ENCODE assay signal across 18 cellular contexts in genomic region chr7:81333536-81333935, GRCh38.
A peak's percentile ranks its signal among the peaks of the same experiment; 100 is the strongest.
DNase-seq lines count a peak whose midpoint lies in the region; ATAC-seq lines count a peak whose summit lies in the region.
"Had no signal": no experiment of that assay in that cellular context is flagged by ENCODE, and none has a peak within 500 bp of the region (broad histone marks: within the 10 kb centered on the region; RNA-seq: fewer than 3 reads in every experiment).

No MANE protein-coding gene starts in this region.

- H3K18ac ChIP-seq in mesendoderm (ENCODE audit: low read length), result no peak overlapping the region

- H2AK5ac ChIP-seq in mesendoderm (ENCODE audit: low read length), result no peak overlapping the region

- no peaks in the 10 kb centered on the region for H3K9me2 ChIP-seq in GM23248 (ENCODE audit: insufficient read depth)

- no peaks in the 10 kb centered on the region for H3F3A ChIP-seq in GM23248 (ENCODE audit: insufficient read depth)

- H2BK15ac ChIP-seq in mesendoderm (replicated peaks; ENCODE audit: low read depth), result no peak overlapping the region

- no peaks in the 10 kb centered on the region for H4K20me1 ChIP-seq in GM23248 (ENCODE audit: insufficient read depth)

- H3K9me3 ChIP-seq in GM23248 (ENCODE audit: low read depth), result no peaks in the 10 kb centered on the region
- no peaks in the 10 kb centered on the region for H3K9me3 ChIP-seq in skeletal muscle satellite cell (replicated peaks; ENCODE audit: low read length)
- H3K9me3 ChIP-seq: SJSA1 had no signal

- H2BK5ac ChIP-seq in mesendoderm (ENCODE audit: low read length), result no peak overlapping the region

- no peak overlapping the region for H4K5ac ChIP-seq in mesendoderm (ENCODE audit: low read length)

- H3K36me3 ChIP-seq in GM23248 (ENCODE audit: low read depth) (no peaks in the 10 kb centered on the region), skeletal muscle satellite cell (ENCODE audit: insufficient read depth, low read length) (no peaks in the 10 kb centered on the region), mesendoderm (ENCODE audit: control insufficient read depth, insufficient read depth, low read length) (no peaks in the 10 kb centered on the region)
- H3K36me3 ChIP-seq: SJSA1 had no signal

- peaks cover 28% of the 10 kb centered on the region for H3K4me1 ChIP-seq in GM23248 (ENCODE audit: insufficient read depth)
- peaks cover 28% of the 10 kb centered on the region for H3K4me1 ChIP-seq in skeletal muscle satellite cell (ENCODE audit: control insufficient read depth, insufficient read depth, low read length)
- no peaks in the 10 kb centered on the region for H3K4me1 ChIP-seq in mesendoderm (ENCODE audit: control insufficient read depth, low read depth, low read length)

- H3K27ac ChIP-seq in GM23248 (no peak overlapping the region), mesendoderm (ENCODE audit: low read depth, low read length) (no peak overlapping the region)
- H3K27ac ChIP-seq: C4-2B, SJSA1 had no signal

- H3K9ac ChIP-seq in GM23248 (no peak overlapping the region), skeletal muscle satellite cell (ENCODE audit: low read depth, low read length) (no peak overlapping the region), mesendoderm (ENCODE audit: low read length) (no peak overlapping the region)

- in situ Hi-C loops in GM23248 (cut with MboI), result no loop called here

- DNase-seq in GM23248, result no peak
- DNase-seq in NCI-H82 (lab: John Stamatoyannopoulos, UW), result peak; percentile 76
- peak; percentile 16 for DNase-seq in middle frontal gyrus (ENCODE audit: extremely low spot score, low spot score)
- no peak for DNase-seq in nucleus accumbens (lab: John Stamatoyannopoulos, UW)
- no peak for DNase-seq in mesendoderm
- DNase-seq: CD8-positive, alpha-beta T cell; DMS79 treated with DMSO at 0.1 percent for 48 hours; GF-D8; NCI-H1048; NCI-H1417; NCI-H1694; NCI-H2029 treated with DMSO at 0.1 percent for 48 hours; NCI-H2227 treated with DMSO at 0.1 percent for 48 hours; NCI-H510A had no signal

- WGBS in GM23248 (ENCODE audit: low coverage in 1 of 2, low lambda C conversion rate in 2 of 2, missing lambda C conversion rate in 2 of 2), 2 experiments, result 80 to 81% methylated on average over 13 of the region's 13 CpGs
- no CpG with 5 or more reads among the region's 13 CpGs for WGBS in mesendoderm (ENCODE audit: extremely low coverage, insufficient coverage, low lambda C conversion rate)

- H4K8ac ChIP-seq in mesendoderm (ENCODE audit: low read depth, low read length), result no peak overlapping the region

- no peaks in the 10 kb centered on the region for H3K27me3 ChIP-seq in GM23248 (replicated peaks; ENCODE audit: insufficient read depth)
- no peaks in the 10 kb centered on the region for H3K27me3 ChIP-seq in skeletal muscle satellite cell (ENCODE audit: control insufficient read depth, insufficient read depth, low read length)
- no peaks in the 10 kb centered on the region for H3K27me3 ChIP-seq in mesendoderm (ENCODE audit: insufficient read depth, low read length, poor library complexity)
- H3K27me3 ChIP-seq: SJSA1 had no signal

- no peak overlapping the region for H3K23ac ChIP-seq in mesendoderm (ENCODE audit: low read length)

- H3K4me3 ChIP-seq in GM23248 (no peak overlapping the region), skeletal muscle satellite cell (ENCODE audit: low read length) (no peak overlapping the region), mesendoderm (ENCODE audit: low read length) (no peak overlapping the region)
- H3K4me3 ChIP-seq: SJSA1 had no signal

- H3K4me2 ChIP-seq in GM23248 (ENCODE audit: unreplicated experiment), result peak overlapping the region; percentile 50
- peak overlapping the region; percentile 49 for H3K4me2 ChIP-seq in skeletal muscle satellite cell (ENCODE audit: low read length)
- H3K4me2 ChIP-seq in mesendoderm (ENCODE audit: low read length), result no peak overlapping the region

- no peak overlapping the region for H2BK120ac ChIP-seq in mesendoderm (ENCODE audit: low read depth, low read length)

- no peaks in the 10 kb centered on the region for H3K79me1 ChIP-seq in mesendoderm (ENCODE audit: low read length)

- no peak for ATAC-seq in HG03196 (IDR thresholded peaks at IDR 0.05; ENCODE audit: unreplicated experiment)
- ATAC-seq: CD8-positive, alpha-beta T cell had no signal

- H3K79me2 ChIP-seq in GM23248 (ENCODE audit: insufficient read depth), result no peaks in the 10 kb centered on the region
- no peaks in the 10 kb centered on the region for H3K79me2 ChIP-seq in mesendoderm (ENCODE audit: control insufficient read depth, insufficient read depth, low read length)

- H3K4ac ChIP-seq in mesendoderm (ENCODE audit: low read depth, low read length), result no peak overlapping the region

- H2AFZ ChIP-seq in GM23248, result no peak overlapping the region

- H3K56ac ChIP-seq in mesendoderm (ENCODE audit: low read length), result no peak overlapping the region

Comparison
In these comparisons a context has a peak if more than half of its experiments do, and no peak if none do; other contexts are left out.
1. DNase-seq: peak in NCI-H82 (single experiment) and middle frontal gyrus (single experiment); none in GM23248 (single experiment), nucleus accumbens (0 of 56) and mesendoderm (single experiment).